In genomic region chr11:25981998-25982397, GRCh38 we compare ENCODE assay signal across 8 cellular contexts.
DNase-seq lines count a peak whose midpoint lies in the region; ATAC-seq, FAIRE-seq and TF ChIP-seq lines count a peak whose summit lies in the region.

No MANE protein-coding gene starts in this region.

- H3K9me3 ChIP-seq in breast epithelium (no peaks in the 10 kb centered on the region), astrocyte (ENCODE audit: insufficient read depth, low read depth, low read length) (no peaks in the 10 kb centered on the region), kidney (ENCODE audit: control insufficient read depth in 1 of 2, low read length in 2 of 2) (no peaks in the 10 kb centered on the region)

- H3K4me1 ChIP-seq in breast epithelium (no peaks in the 10 kb centered on the region), astrocyte (ENCODE audit: insufficient read depth, low read length) (no peaks in the 10 kb centered on the region), kidney (ENCODE audit: control insufficient read depth in 1 of 2, insufficient read depth in 1 of 2, low read depth in 1 of 2, low read length in 2 of 2) (no peaks in the 10 kb centered on the region)

- no peaks in the 10 kb centered on the region for H3K9me3 Mint-ChIP-seq in MCF 10A (ENCODE audit: unreplicated experiment)
- H3K9me3 Mint-ChIP-seq in astrocyte (ENCODE audit: unreplicated experiment) = no peaks in the 10 kb centered on the region
- H3K9me3 Mint-ChIP-seq in type B pancreatic cell = no peaks in the 10 kb centered on the region
- H3K9me3 Mint-ChIP-seq in activated naive CD8-positive, alpha-beta T cell treated with anti-CD3 and anti-CD28 coated beads for 36 hours = peaks cover 3% of the 10 kb centered on the region

- no TSS peak for BruUV-seq in MCF 10A (replicated peaks; lab: Mats Ljungman, UMichigan)

- H3K27me3 Mint-ChIP-seq in MCF 10A (ENCODE audit: insufficient read depth, unreplicated experiment) (peaks cover 93% of the 10 kb centered on the region), astrocyte (ENCODE audit: low read depth, unreplicated experiment) (no peaks in the 10 kb centered on the region), type B pancreatic cell (peaks cover 2% of the 10 kb centered on the region)
- H3K27me3 Mint-ChIP-seq in activated naive CD8-positive, alpha-beta T cell treated with anti-CD3 and anti-CD28 coated beads for 36 hours = no peaks in the 10 kb centered on the region

- intact Hi-C loops in MCF 10A (cut with micrococcal nuclease) (loop anchor here (1.0 to 2.0 kb wide), 3 partner anchors 153 to 294 kb away; no protein-coding TSS in a partner anchor), breast epithelium (cut with DNase I; ENCODE audit: low total_unique reads) (no loop called here), kidney (cut with DNase I) (loop anchor here (10.0 kb wide), 1 partner anchor 243 kb away; no protein-coding TSS in a partner anchor)

- peak; percentile 34 for FAIRE-seq in astrocyte (lab: Jason Lieb, UNC)
- FAIRE-seq in kidney (lab: Jason Lieb, UNC) = peak; percentile 54

- DNase-seq in MCF 10A (ENCODE audit: unreplicated experiment) (peak; percentile 51), breast epithelium (ENCODE audit: low spot score in 2 of 2) (no peak), MV-4-11 (lab: John Stamatoyannopoulos, UW) (peak; percentile 33), astrocyte (ENCODE audit: low read depth) (peak; percentile 29), kidney (no peak), type B pancreatic cell (ENCODE audit: extremely low spot score, unreplicated experiment) (no peak)
- DNase-seq in activated naive CD8-positive, alpha-beta T cell treated with anti-CD3 and anti-CD28 coated beads for 36 hours = no peak

- POLR2A ChIA-PET in MCF 10A (lab: Yijun Ruan, JAX) = interaction anchor here (1.1 to 1.5 kb wide), 2 partner anchors 9 to 11 kb away, joined by 3 read pairs; no protein-coding TSS in a partner anchor

- H3K36me3 ChIP-seq in breast epithelium (no peaks in the 10 kb centered on the region), astrocyte (ENCODE audit: insufficient read depth, low read length) (no peaks in the 10 kb centered on the region), kidney (ENCODE audit: control insufficient read depth in 1 of 2, insufficient read depth in 2 of 2, low read length in 2 of 2) (no peaks in the 10 kb centered on the region)

- ATAC-seq in HG02623 (IDR thresholded peaks at IDR 0.05; ENCODE audit: unreplicated experiment) = peak; percentile 95

- H4K20me1 ChIP-seq in astrocyte (ENCODE audit: insufficient read depth, low read length) = no peaks in the 10 kb centered on the region

- no peak overlapping the region for H3K4me3 Mint-ChIP-seq in MCF 10A (ENCODE audit: unreplicated experiment)
- no peak overlapping the region for H3K4me3 Mint-ChIP-seq in astrocyte (ENCODE audit: unreplicated experiment)
- H3K4me3 Mint-ChIP-seq in type B pancreatic cell = no peak overlapping the region
- H3K4me3 Mint-ChIP-seq in activated naive CD8-positive, alpha-beta T cell treated with anti-CD3 and anti-CD28 coated beads for 36 hours = no peak overlapping the region

- no peak overlapping the region for H3K4me2 ChIP-seq in astrocyte (ENCODE audit: low read length)

- H3K9ac ChIP-seq in astrocyte (ENCODE audit: low read length) (no peak overlapping the region), kidney (ENCODE audit: low read length in 2 of 2) (no peak overlapping the region)

- H3K4me1 Mint-ChIP-seq in MCF 10A (ENCODE audit: insufficient read depth, unreplicated experiment) (no peaks in the 10 kb centered on the region), astrocyte (ENCODE audit: low read depth, unreplicated experiment) (no peaks in the 10 kb centered on the region), type B pancreatic cell (ENCODE audit: unreplicated experiment) (peaks cover 6% of the 10 kb centered on the region)
- no peaks in the 10 kb centered on the region for H3K4me1 Mint-ChIP-seq in activated naive CD8-positive, alpha-beta T cell treated with anti-CD3 and anti-CD28 coated beads for 36 hours

- no peak for TF ChIP-seq POLR2A in breast epithelium (IDR thresholded peaks at IDR 0.05)

- H3K27ac Mint-ChIP-seq in MCF 10A (ENCODE audit: low read depth, unreplicated experiment) (no peak overlapping the region), astrocyte (ENCODE audit: unreplicated experiment) (no peak overlapping the region), type B pancreatic cell (no peak overlapping the region)
- H3K27ac Mint-ChIP-seq in activated naive CD8-positive, alpha-beta T cell treated with anti-CD3 and anti-CD28 coated beads for 36 hours = no peak overlapping the region

- H2AFZ ChIP-seq in astrocyte (ENCODE audit: low read depth, low read length) = no peak overlapping the region

- H3K27ac ChIP-seq in breast epithelium = no peak overlapping the region
- no peak overlapping the region for H3K27ac ChIP-seq in astrocyte (ENCODE audit: low read depth, low read length)
- no peak overlapping the region for H3K27ac ChIP-seq in kidney (ENCODE audit: low read depth in 2 of 2, low read length in 2 of 2)

- no peaks in the 10 kb centered on the region for H3K79me2 ChIP-seq in astrocyte (ENCODE audit: insufficient read depth, low read length)

- H3K4me3 ChIP-seq in breast epithelium (no peak overlapping the region), astrocyte (ENCODE audit: insufficient read depth, low read depth, low read length) (no peak overlapping the region), kidney (ENCODE audit: low read length in 2 of 2) (peak overlapping the region; percentile 19 to 37)

- no peaks in the 10 kb centered on the region for H3K36me3 Mint-ChIP-seq in MCF 10A (ENCODE audit: insufficient read depth, unreplicated experiment)
- no peaks in the 10 kb centered on the region for H3K36me3 Mint-ChIP-seq in astrocyte (ENCODE audit: low read depth, unreplicated experiment)
- H3K36me3 Mint-ChIP-seq in type B pancreatic cell = no peaks in the 10 kb centered on the region
- H3K36me3 Mint-ChIP-seq in activated naive CD8-positive, alpha-beta T cell treated with anti-CD3 and anti-CD28 coated beads for 36 hours = no peaks in the 10 kb centered on the region

- TF ChIP-seq CTCF in MCF 10A (IDR thresholded peaks at IDR 0.05; ENCODE audit: unreplicated experiment) = peak; percentile 56
- TF ChIP-seq CTCF in breast epithelium (IDR thresholded peaks at IDR 0.05) = peak in 1 of 3 donors; percentile 35
- peak; percentile 43 for TF ChIP-seq CTCF in astrocyte (IDR thresholded peaks at IDR 0.05; ENCODE audit: insufficient read depth, low read depth, low read length)
- peak; percentile 57 for TF ChIP-seq CTCF in kidney (IDR thresholded peaks at IDR 0.05; ENCODE audit: borderline replicate concordance, extremely low read depth, insufficient read depth)
- peak; percentile 81 for TF ChIP-seq CTCF in type B pancreatic cell (conservative IDR thresholded peaks at IDR 0.05)

- no peaks in the 10 kb centered on the region for H3K27me3 ChIP-seq in breast epithelium
- H3K27me3 ChIP-seq in astrocyte (ENCODE audit: insufficient read depth, low read length) = no peaks in the 10 kb centered on the region

- CTCF ChIA-PET in MCF 10A (lab: Yijun Ruan, JAX) = interaction anchor here (0.6 to 4.1 kb wide), 44 partner anchors 9 to 1246 kb away, joined by 3 to 34 read pairs (median 5); no protein-coding TSS in a partner anchor

Comparison
In these comparisons a context has a peak if more than half of its experiments do, and no peak if none do; other contexts are left out.
1. DNase-seq: peak in MCF 10A (single experiment), MV-4-11 (single experiment) and astrocyte (single experiment); none in breast epithelium (0 of 2), kidney (single experiment), type B pancreatic cell (single experiment) and activated naive CD8-positive, alpha-beta T cell treated with anti-CD3 and anti-CD28 coated beads for 36 hours (single experiment).
2. H3K4me3 ChIP-seq: peak in kidney (2 of 2); none in breast epithelium (0 of 3) and astrocyte (single experiment).